9 cellular contexts compared by ENCODE assay signal in genomic region chr10:101569465-101569837, GRCh38. TPM values are rescaled to one million over a fixed set of nuclear protein-coding genes. Genes with fewer than 3 reads are reported as not detected.
A peak's percentile ranks its signal among the peaks of the same experiment; 100 is the strongest.
DNase-seq lines count a peak whose midpoint lies in the region; ATAC-seq and TF ChIP-seq lines count a peak whose summit lies in the region.
"Had no signal": no experiment of that assay in that cellular context is flagged by ENCODE, and none has a peak within 500 bp of the region (broad histone marks: within the 10 kb centered on the region; RNA-seq: fewer than 3 reads in every experiment).

No MANE protein-coding gene starts in this region.

- H3K27ac ChIP-seq in effector memory CD4-positive, alpha-beta T cell (ENCODE audit: insufficient read depth, low read length, poor library complexity, severe bottlenecking): no peak overlapping the region
- no peak overlapping the region for H3K27ac ChIP-seq in osteoblast (ENCODE audit: low read depth, low read length)

- POLR2A ChIA-PET in Caco-2 (lab: Charles Lee): no interaction called here

- no peaks in the 10 kb centered on the region for H3K4me1 Mint-ChIP-seq in Caco-2 (ENCODE audit: low read depth, unreplicated experiment)

- H3K9me3 ChIP-seq in Caco-2 (no peaks in the 10 kb centered on the region), osteoblast (ENCODE audit: low read depth, low read length) (peaks cover 2% of the 10 kb centered on the region)
- no peaks in the 10 kb centered on the region for H3K9me3 ChIP-seq in effector memory CD4-positive, alpha-beta T cell (ENCODE audit: control insufficient read depth, low read length)

- no peaks in the 10 kb centered on the region for H3K79me2 ChIP-seq in osteoblast (ENCODE audit: insufficient read depth, low read length)

- no peaks in the 10 kb centered on the region for H4K20me1 ChIP-seq in osteoblast (ENCODE audit: insufficient read depth, low read length)

- H3K27me3 ChIP-seq in Caco-2 (replicated peaks; ENCODE audit: control insufficient read depth, insufficient read depth, low read length) (no peaks in the 10 kb centered on the region), osteoblast (ENCODE audit: insufficient read depth, low read length) (peaks cover 50% of the 10 kb centered on the region)
- H3K27me3 ChIP-seq in effector memory CD4-positive, alpha-beta T cell (replicated peaks; ENCODE audit: control insufficient read depth, insufficient read depth, low read length, poor library complexity, severe bottlenecking): peaks cover 35% of the 10 kb centered on the region

- ATAC-seq in HG02623 (IDR thresholded peaks at IDR 0.05; ENCODE audit: unreplicated experiment): no peak

- TF ChIP-seq CTCF in Caco-2 (IDR thresholded peaks at IDR 0.05; ENCODE audit: insufficient read depth in 1 of 2, low read depth in 1 of 2, low read length in 1 of 2, severe bottlenecking in 1 of 2, unreplicated experiment in 1 of 2) (no peak), osteoblast (IDR thresholded peaks at IDR 0.05; ENCODE audit: extremely low read depth, low read depth, low read length) (no peak)

- H3K4me3 ChIP-seq in Caco-2 (ENCODE audit: low read depth, low read length) (peak overlapping the region; percentile 58), osteoblast (ENCODE audit: insufficient read depth, low read length) (peak overlapping the region; percentile 76)
- peak overlapping the region; percentile 38 for H3K4me3 ChIP-seq in effector memory CD4-positive, alpha-beta T cell (ENCODE audit: insufficient read depth, low read depth, low read length, poor library complexity, severe bottlenecking)

- peaks cover 7% of the 10 kb centered on the region for H3K27me3 Mint-ChIP-seq in Caco-2 (ENCODE audit: insufficient read depth, unreplicated experiment)

- peak overlapping the region; percentile 81 for H3K4me3 Mint-ChIP-seq in Caco-2 (ENCODE audit: unreplicated experiment)

- no peak overlapping the region for H3K27ac Mint-ChIP-seq in Caco-2 (ENCODE audit: unreplicated experiment)

- peaks cover 8% of the 10 kb centered on the region for H3K36me3 Mint-ChIP-seq in Caco-2 (ENCODE audit: insufficient read depth, unreplicated experiment)

- BruUV-seq in Caco-2 (replicated peaks; lab: Mats Ljungman, UMichigan): no TSS peak

- H3K9me3 Mint-ChIP-seq in Caco-2 (ENCODE audit: unreplicated experiment): no peaks in the 10 kb centered on the region

- H3K36me3 ChIP-seq in Caco-2 (ENCODE audit: control insufficient read depth, insufficient read depth, low read length) (no peaks in the 10 kb centered on the region), osteoblast (ENCODE audit: insufficient read depth, low read length) (no peaks in the 10 kb centered on the region)
- no peaks in the 10 kb centered on the region for H3K36me3 ChIP-seq in effector memory CD4-positive, alpha-beta T cell (ENCODE audit: control insufficient read depth, insufficient read depth, low read length)

- intact Hi-C loops in Caco-2 (cut with micrococcal nuclease; ENCODE audit: unreplicated experiment): no loop called here

- peaks cover 6% of the 10 kb centered on the region; the same call in 1 of the 2 replicates for H3K4me1 ChIP-seq in Caco-2
- H3K4me1 ChIP-seq in effector memory CD4-positive, alpha-beta T cell (ENCODE audit: control insufficient read depth, insufficient read depth, low read length, poor library complexity, severe bottlenecking): peaks cover 20% of the 10 kb centered on the region
- peaks cover 9% of the 10 kb centered on the region for H3K4me1 ChIP-seq in osteoblast (ENCODE audit: insufficient read depth, low read length)

- CTCF ChIA-PET in Caco-2 (lab: Charles Lee): interaction anchor here (0.6 to 2.8 kb wide), 10 partner anchors 19 to 355 kb away, joined by 3 to 21 read pairs (median 8); partner anchors contain the start of genes DPCD and POLL

- H2AFZ ChIP-seq in osteoblast (ENCODE audit: low read length): peak overlapping the region; percentile 9

- peak overlapping the region; percentile 93 for H3K4me2 ChIP-seq in osteoblast (ENCODE audit: insufficient read depth, low read length)

- DNase-seq in Caco-2 (no peak), NCI-H748 (lab: John Stamatoyannopoulos, UW; ENCODE audit: unreplicated experiment) (peak; percentile 57), osteoblast (ENCODE audit: insufficient read length, low spot score, missing footprints) (no peak), cerebellar cortex (ENCODE audit: low spot score) (no peak), globus pallidus (ENCODE audit: low spot score) (no peak), SHP77 (lab: John Stamatoyannopoulos, UW) (no peak)
- DNase-seq in effector memory CD4-positive, alpha-beta T cell: no peak
- DNase-seq: NCI-H2029 treated with DMSO at 0.1 percent for 48 hours had no signal

RNA-seq across cellular contexts. Expression of gene POLL, which starts 18.6 kb away (rescaled TPM):
- total RNA-seq in Caco-2 (2022) (34.7 and 35.5 TPM in 2 replicates), osteoblast (17.1 and 18.5 TPM in 2 replicates)

RNA-seq across cellular contexts. Expression of gene DPCD, which starts 18.7 kb away (rescaled TPM):
- total RNA-seq in Caco-2 (2022): 13.1 and 14.0 TPM in 2 replicates
- total RNA-seq in osteoblast: 28.9 and 36.2 TPM in 2 replicates
